In genomic region chr11:44936527-44936926, GRCh38 we compare ENCODE assay signal across 8 cellular contexts. TPM values are rescaled to one million over a fixed set of nuclear protein-coding genes. Genes with fewer than 3 reads are reported as not detected.
A peak's percentile ranks its signal among the peaks of the same experiment; 100 is the strongest.
DNase-seq lines count a peak whose midpoint lies in the region; ATAC-seq and TF ChIP-seq lines count a peak whose summit lies in the region.

No MANE protein-coding gene starts in this region.

- peak; percentile 59 for DNase-seq in NK-92 treated with Interleukin-12 subunit alpha and Interleukin-12 subunit beta, amount 100 ng/mL, for 24 hours (lab: John Stamatoyannopoulos, UW)
- no peak for DNase-seq in NK-92 (lab: John Stamatoyannopoulos, UW; ENCODE audit: unreplicated experiment)
- DNase-seq in NT2/D1 (ENCODE audit: low read depth, low spot score) = peak; percentile 91
- peak; percentile 86 for DNase-seq in activated CD8-positive, alpha-beta memory T cell treated with anti-CD3 and anti-CD28 coated beads, Interleukin-2, amount 10 ng/mL, durations not matched to agents 7 days and 5 days
- DNase-seq in epithelial cell of proximal tubule (ENCODE audit: low read depth) = no peak
- DNase-seq in naive thymus-derived CD8-positive, alpha-beta T cell = peak; percentile 59 to 87 (median 76)

- ATAC-seq in HG03521 (IDR thresholded peaks at IDR 0.05; ENCODE audit: unreplicated experiment) = peak; percentile 52
- peak; percentile 87 for ATAC-seq in activated CD8-positive, alpha-beta memory T cell treated with anti-CD3 and anti-CD28 coated beads, Interleukin-2, amount 10 ng/mL, durations not matched to agents 7 days and 5 days
- ATAC-seq in naive thymus-derived CD8-positive, alpha-beta T cell = peak; percentile 82 to 92
- ATAC-seq in stimulated activated memory B cell treated with anti-CD40 and anti-IgM and Interleukin-4, amounts not matched to agents 10 μg/mL and 1 μg/mL and 100 μg/mL, for 72 hours = peak; percentile 85

- no peaks in the 10 kb centered on the region for H3K9me3 Mint-ChIP-seq in activated CD8-positive, alpha-beta memory T cell treated with anti-CD3 and anti-CD28 coated beads, Interleukin-2, amount 10 ng/mL, durations not matched to agents 7 days and 5 days (ENCODE audit: low read depth)
- H3K9me3 Mint-ChIP-seq in naive thymus-derived CD8-positive, alpha-beta T cell = no peaks in the 10 kb centered on the region
- H3K9me3 Mint-ChIP-seq in stimulated activated memory B cell treated with anti-CD40 and anti-IgM and Interleukin-4, amounts not matched to agents 10 μg/mL and 1 μg/mL and 100 μg/mL, for 72 hours = no peaks in the 10 kb centered on the region

- no peaks in the 10 kb centered on the region for H3K9me3 ChIP-seq in NT2/D1 (ENCODE audit: insufficient read depth, low read length)

- no peak overlapping the region for H3K9ac ChIP-seq in NT2/D1 (ENCODE audit: insufficient read length, low read depth)

- TF ChIP-seq CTCF in epithelial cell of proximal tubule (conservative IDR thresholded peaks at IDR 0.05; ENCODE audit: low read depth, low read length) = peak; percentile 87

- peaks cover 48% of the 10 kb centered on the region for H3K4me1 ChIP-seq in NT2/D1 (ENCODE audit: insufficient read depth, insufficient read length)

- H3K4me3 ChIP-seq in NT2/D1 (ENCODE audit: insufficient read length, low read depth) (no peak overlapping the region), epithelial cell of proximal tubule (ENCODE audit: low read depth, low read length) (no peak overlapping the region)

- no peaks in the 10 kb centered on the region for H3K27me3 ChIP-seq in NT2/D1 (ENCODE audit: insufficient read depth, insufficient read length)

- H3K4me3 Mint-ChIP-seq in activated CD8-positive, alpha-beta memory T cell treated with anti-CD3 and anti-CD28 coated beads, Interleukin-2, amount 10 ng/mL, durations not matched to agents 7 days and 5 days = no peak overlapping the region
- no peak overlapping the region for H3K4me3 Mint-ChIP-seq in naive thymus-derived CD8-positive, alpha-beta T cell
- H3K4me3 Mint-ChIP-seq in stimulated activated memory B cell treated with anti-CD40 and anti-IgM and Interleukin-4, amounts not matched to agents 10 μg/mL and 1 μg/mL and 100 μg/mL, for 72 hours = no peak overlapping the region

- peaks cover 63% of the 10 kb centered on the region for H3K36me3 ChIP-seq in NT2/D1 (ENCODE audit: insufficient read depth, insufficient read length, low read length)

- POLR2A ChIA-PET in naive thymus-derived CD8-positive, alpha-beta T cell (lab: Charles Lee) = interaction anchor here (0.6 to 3.2 kb wide), 3 partner anchors 9 to 174 kb away, joined by 3 to 41 read pairs (median 5); no protein-coding TSS in a partner anchor

- CTCF ChIA-PET in activated CD8-positive, alpha-beta memory T cell treated with anti-CD3 and anti-CD28 coated beads, Interleukin-2, amount 10 ng/mL, durations not matched to agents 7 days and 5 days (lab: Charles Lee) = interaction anchor here (0.6 to 16.1 kb wide), 48 partner anchors 10 to 392 kb away, joined by 3 to 622 read pairs (median 4); partner anchors contain the start of gene TP53I11

- no peaks in the 10 kb centered on the region for H3K4me1 Mint-ChIP-seq in activated CD8-positive, alpha-beta memory T cell treated with anti-CD3 and anti-CD28 coated beads, Interleukin-2, amount 10 ng/mL, durations not matched to agents 7 days and 5 days
- H3K4me1 Mint-ChIP-seq in naive thymus-derived CD8-positive, alpha-beta T cell = peaks cover 0 to 19% (median 0%) of the 10 kb centered on the region in 4 donors
- H3K4me1 Mint-ChIP-seq in stimulated activated memory B cell treated with anti-CD40 and anti-IgM and Interleukin-4, amounts not matched to agents 10 μg/mL and 1 μg/mL and 100 μg/mL, for 72 hours = peaks cover 30% of the 10 kb centered on the region

- no peaks in the 10 kb centered on the region for H3K27me3 Mint-ChIP-seq in activated CD8-positive, alpha-beta memory T cell treated with anti-CD3 and anti-CD28 coated beads, Interleukin-2, amount 10 ng/mL, durations not matched to agents 7 days and 5 days
- H3K27me3 Mint-ChIP-seq in naive thymus-derived CD8-positive, alpha-beta T cell = no peaks in the 10 kb centered on the region
- no peaks in the 10 kb centered on the region for H3K27me3 Mint-ChIP-seq in stimulated activated memory B cell treated with anti-CD40 and anti-IgM and Interleukin-4, amounts not matched to agents 10 μg/mL and 1 μg/mL and 100 μg/mL, for 72 hours

- H3K27ac Mint-ChIP-seq in activated CD8-positive, alpha-beta memory T cell treated with anti-CD3 and anti-CD28 coated beads, Interleukin-2, amount 10 ng/mL, durations not matched to agents 7 days and 5 days = no peak overlapping the region
- no peak overlapping the region for H3K27ac Mint-ChIP-seq in naive thymus-derived CD8-positive, alpha-beta T cell
- H3K27ac Mint-ChIP-seq in stimulated activated memory B cell treated with anti-CD40 and anti-IgM and Interleukin-4, amounts not matched to agents 10 μg/mL and 1 μg/mL and 100 μg/mL, for 72 hours = peak overlapping the region; percentile 54

- no peaks in the 10 kb centered on the region for H3K36me3 Mint-ChIP-seq in activated CD8-positive, alpha-beta memory T cell treated with anti-CD3 and anti-CD28 coated beads, Interleukin-2, amount 10 ng/mL, durations not matched to agents 7 days and 5 days
- H3K36me3 Mint-ChIP-seq in naive thymus-derived CD8-positive, alpha-beta T cell = no peaks in the 10 kb centered on the region
- H3K36me3 Mint-ChIP-seq in stimulated activated memory B cell treated with anti-CD40 and anti-IgM and Interleukin-4, amounts not matched to agents 10 μg/mL and 1 μg/mL and 100 μg/mL, for 72 hours = peaks cover 58% of the 10 kb centered on the region

RNA-seq across cellular contexts. Expression of gene TP53I11, which starts 14.2 kb away (rescaled TPM):
- 1 to 10 TPM; 2.2 to 3.7 TPM for total RNA-seq in activated CD8-positive, alpha-beta memory T cell treated with anti-CD3 and anti-CD28 coated beads, Interleukin-2, amount 10 ng/mL, durations not matched to agents 7 days and 5 days
- total RNA-seq in epithelial cell of proximal tubule = 8.0 and 34.4 TPM in 2 replicates
- 1 to 10 TPM; 5.0 to 5.7 TPM for total RNA-seq in naive thymus-derived CD8-positive, alpha-beta T cell
- 1 to 10 TPM; 1.1 to 8.4 (median 1.7) TPM for polyA plus RNA-seq in naive thymus-derived CD8-positive, alpha-beta T cell

Comparison
In these comparisons a context has a peak if more than half of its experiments do, and no peak if none do; other contexts are left out.
1. DNase-seq: peak in NK-92 treated with Interleukin-12 subunit alpha and Interleukin-12 subunit beta, amount 100 ng/mL, for 24 hours (single experiment), NT2/D1 (single experiment), activated CD8-positive, alpha-beta memory T cell treated with anti-CD3 and anti-CD28 coated beads, Interleukin-2, amount 10 ng/mL, durations not matched to agents 7 days and 5 days (single experiment) and naive thymus-derived CD8-positive, alpha-beta T cell (10 of 10); none in NK-92 (single experiment) and epithelial cell of proximal tubule (single experiment).
2. Peak in every context shown above with its lines, with median percentiles within 50 percentile points of each other: ATAC-seq.